In the genomic region with DNA sequence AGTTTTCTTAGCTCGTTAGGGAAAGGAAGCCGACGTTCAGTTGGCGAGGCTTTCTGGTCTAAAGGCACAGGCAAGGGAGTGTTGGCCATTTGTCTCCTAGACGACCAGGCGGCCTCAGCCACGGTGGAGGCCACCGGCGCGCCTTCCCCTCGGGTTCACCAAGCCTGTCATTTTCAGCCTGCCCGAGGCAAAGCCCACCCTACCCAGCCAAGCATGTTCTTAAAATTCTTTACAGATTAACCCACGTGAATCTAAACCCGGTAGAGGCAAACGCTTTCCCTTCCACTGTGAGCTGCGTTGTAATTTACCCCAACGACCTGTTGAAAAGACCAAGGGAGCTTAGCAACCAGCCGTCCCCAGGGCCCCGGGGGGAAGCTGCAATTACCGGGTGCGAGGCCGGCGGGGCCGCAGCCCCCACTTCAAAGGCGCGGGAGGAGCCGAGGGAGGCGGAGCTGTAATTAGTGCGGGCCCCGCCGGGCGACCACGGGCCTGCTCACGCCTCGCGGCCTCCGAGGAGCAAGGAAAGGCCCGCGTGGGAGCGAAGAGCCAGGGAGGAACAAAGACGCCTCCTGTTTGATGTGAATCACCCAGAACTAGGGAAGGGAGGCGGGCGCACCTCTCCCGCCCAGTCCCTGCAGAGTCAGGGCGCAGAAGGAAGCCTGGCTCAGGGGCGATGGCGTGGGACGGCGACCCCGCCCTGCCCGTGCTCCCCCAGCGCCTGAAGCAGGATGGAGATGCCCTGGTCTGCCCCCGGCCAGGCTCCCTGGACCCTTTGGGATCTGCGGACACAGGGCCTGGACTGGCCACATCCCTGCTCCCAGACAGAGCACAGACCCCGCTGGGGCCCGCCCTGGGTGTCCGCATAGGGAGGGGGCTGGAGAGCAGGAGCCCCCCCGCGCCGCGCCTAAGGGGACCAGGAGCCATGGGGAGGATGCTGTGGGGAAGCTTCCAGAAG, we compare ENCODE assay signal across 1 cellular context.
TF ChIP-seq lines count a peak whose summit lies in the region.

No MANE protein-coding gene starts in this region.

TF ChIP-seq in SK-N-SH, 30 proteins besides CTCF, POLR2A, EP300 and RAD21:
- TF ChIP-seq GABPA (IDR thresholded peaks at IDR 0.05; ENCODE audit: low read depth) (no peak), GATA2 (CRISPR knock-in tag; IDR thresholded peaks at IDR 0.05) (no peak), MEF2A (IDR thresholded peaks at IDR 0.05; ENCODE audit: borderline replicate concordance, low read depth) (no peak)
- TF ChIP-seq, protein P1, sequence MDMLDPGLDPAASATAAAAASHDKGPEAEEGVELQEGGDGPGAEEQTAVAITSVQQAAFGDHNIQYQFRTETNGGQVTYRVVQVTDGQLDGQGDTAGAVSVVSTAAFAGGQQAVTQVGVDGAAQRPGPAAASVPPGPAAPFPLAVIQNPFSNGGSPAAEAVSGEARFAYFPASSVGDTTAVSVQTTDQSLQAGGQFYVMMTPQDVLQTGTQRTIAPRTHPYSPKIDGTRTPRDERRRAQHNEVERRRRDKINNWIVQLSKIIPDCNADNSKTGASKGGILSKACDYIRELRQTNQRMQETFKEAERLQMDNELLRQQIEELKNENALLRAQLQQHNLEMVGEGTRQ (IDR thresholded peaks at IDR 0.05; ENCODE audit: borderline replicate concordance, low read depth, low read length): no peak
- TF ChIP-seq, protein P2, sequence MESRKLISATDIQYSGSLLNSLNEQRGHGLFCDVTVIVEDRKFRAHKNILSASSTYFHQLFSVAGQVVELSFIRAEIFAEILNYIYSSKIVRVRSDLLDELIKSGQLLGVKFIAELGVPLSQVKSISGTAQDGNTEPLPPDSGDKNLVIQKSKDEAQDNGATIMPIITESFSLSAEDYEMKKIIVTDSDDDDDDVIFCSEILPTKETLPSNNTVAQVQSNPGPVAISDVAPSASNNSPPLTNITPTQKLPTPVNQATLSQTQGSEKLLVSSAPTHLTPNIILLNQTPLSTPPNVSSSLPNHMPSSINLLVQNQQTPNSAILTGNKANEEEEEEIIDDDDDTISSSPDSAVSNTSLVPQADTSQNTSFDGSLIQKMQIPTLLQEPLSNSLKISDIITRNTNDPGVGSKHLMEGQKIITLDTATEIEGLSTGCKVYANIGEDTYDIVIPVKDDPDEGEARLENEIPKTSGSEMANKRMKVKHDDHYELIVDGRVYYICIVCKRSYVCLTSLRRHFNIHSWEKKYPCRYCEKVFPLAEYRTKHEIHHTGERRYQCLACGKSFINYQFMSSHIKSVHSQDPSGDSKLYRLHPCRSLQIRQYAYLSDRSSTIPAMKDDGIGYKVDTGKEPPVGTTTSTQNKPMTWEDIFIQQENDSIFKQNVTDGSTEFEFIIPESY (IDR thresholded peaks at IDR 0.05; ENCODE audit: borderline replicate concordance, low read depth): no peak
